17 cellular contexts compared by ENCODE assay signal in the genomic region with DNA sequence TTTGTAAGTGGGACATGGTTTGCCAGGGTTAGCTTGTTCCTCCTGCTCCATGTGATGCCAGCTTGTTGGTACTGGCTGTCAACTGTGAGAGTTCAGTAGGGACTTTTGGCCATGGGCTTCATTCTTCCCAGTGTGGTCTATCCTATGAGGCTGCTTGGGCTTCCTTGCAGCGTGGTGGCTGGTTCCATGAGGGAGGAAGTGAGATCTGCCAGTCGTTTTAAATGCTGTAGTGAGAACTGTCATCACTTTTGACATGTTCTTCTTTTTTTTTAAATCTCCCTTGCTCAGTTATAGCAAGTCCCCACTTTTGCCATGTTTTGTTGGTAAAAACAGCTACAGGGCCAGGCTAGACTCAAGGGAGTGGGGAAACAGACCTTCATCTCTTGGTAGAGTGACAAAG. TPM values are rescaled to one million over a fixed set of nuclear protein-coding genes. Genes with fewer than 3 reads are reported as not detected.
DNase-seq lines count a peak whose midpoint lies in the region; ATAC-seq and TF ChIP-seq lines count a peak whose summit lies in the region.
"Had no signal": no experiment of that assay in that cellular context is flagged by ENCODE, and none has a peak within 500 bp of the region (broad histone marks: within the 10 kb centered on the region; RNA-seq: fewer than 3 reads in every experiment).

No MANE protein-coding gene starts in this region.

- H3K9me2 ChIP-seq in SU-DHL-6 (replicated peaks; ENCODE audit: insufficient read depth, low read length): no peaks in the 10 kb centered on the region

- no TSS peak for BruUV-seq in A673 (replicated peaks; lab: Mats Ljungman, UMichigan)

- CTCF ChIA-PET in HEK293 (lab: Yijun Ruan, JAX): interaction anchor here (0.8 to 4.0 kb wide), 2 partner anchors 12 to 14 kb away, joined by 3 to 24 read pairs; no protein-coding TSS in a partner anchor
- CTCF ChIA-PET in A673 (lab: Charles Lee): no interaction called here

- peaks cover 26% of the 10 kb centered on the region for H3K36me3 Mint-ChIP-seq in T-helper 2 cell treated with Interferon-gamma antibody and Interleukin-4, amounts not matched to agents 5 μg/mL and 100 μg/mL, for 36 hours (ENCODE audit: low read depth)
- peaks cover 60% of the 10 kb centered on the region for H3K36me3 Mint-ChIP-seq in nephron progenitor cell (ENCODE audit: low read depth)
- H3K36me3 Mint-ChIP-seq: CD8-positive, alpha-beta memory T cell had no signal

- intact Hi-C loops in A673 (cut with micrococcal nuclease; ENCODE audit: unreplicated experiment): no loop called here

- H4K20me1 ChIP-seq in SU-DHL-6 (ENCODE audit: low read depth, low read length): peaks cover 40% of the 10 kb centered on the region

- no peaks in the 10 kb centered on the region for H3K9me3 ChIP-seq in HEK293 (ENCODE audit: control insufficient read depth, insufficient read depth, low read depth, low read length)
- no peaks in the 10 kb centered on the region for H3K9me3 ChIP-seq in SU-DHL-6 (ENCODE audit: insufficient read depth, low read length)
- H3K9me3 ChIP-seq in A673 (ENCODE audit: low read depth, low read length, poor library complexity, severe bottlenecking): no peaks in the 10 kb centered on the region
- H3K9me3 ChIP-seq: A549, mucosa of descending colon, pancreas had no signal

- H3K9me3 Mint-ChIP-seq in T-helper 2 cell treated with Interferon-gamma antibody and Interleukin-4, amounts not matched to agents 5 μg/mL and 100 μg/mL, for 36 hours: no peaks in the 10 kb centered on the region
- peaks cover 6% of the 10 kb centered on the region for H3K9me3 Mint-ChIP-seq in nephron progenitor cell
- H3K9me3 Mint-ChIP-seq: CD8-positive, alpha-beta memory T cell; type B pancreatic cell had no signal

- H3K4me2 ChIP-seq in SU-DHL-6 (ENCODE audit: low read depth, low read length, poor library complexity, severe bottlenecking): no peak overlapping the region
- H3K4me2 ChIP-seq: A549 had no signal

- no peak for DNase-seq in T-helper 2 cell treated with Interferon-gamma antibody and Interleukin-4, amounts not matched to agents 5 μg/mL and 100 μg/mL, for 36 hours (ENCODE audit: low spot score)
- DNase-seq in T-helper 2 cell: no peak
- DNase-seq in nephron progenitor cell: no peak
- no peak for DNase-seq in NAMALWA (ENCODE audit: low spot score)
- DNase-seq in A673 (ENCODE audit: low spot score): no peak
- DNase-seq: activated T-cell treated with anti-CD3 and anti-CD28 coated beads, Interleukin-2, amount 50 U/mL, for 48 hours; CD8-positive, alpha-beta memory T cell; DND-41; NCI-H1105 had no signal

- no peak for TF ChIP-seq CTCF in HEK293 (tag by site-specific recombination; IDR thresholded peaks at IDR 0.05)
- no peak for TF ChIP-seq CTCF in SU-DHL-6 (IDR thresholded peaks at IDR 0.05; ENCODE audit: insufficient read depth, low read length, poor library complexity, severe bottlenecking)
- TF ChIP-seq CTCF in nephron progenitor cell (IDR thresholded peaks at IDR 0.05): no peak
- no peak for TF ChIP-seq CTCF in A673 (conservative IDR thresholded peaks at IDR 0.05; ENCODE audit: low read depth, low read length)

- POLR2A ChIA-PET in HEK293 (lab: Yijun Ruan, JAX): no interaction called here
- POLR2A ChIA-PET in A673 (lab: Charles Lee; ENCODE audit: low non-redundant PET): no interaction called here

- H3K4me3 ChIP-seq in HEK293 (ENCODE audit: low read depth, low read length) (no peak overlapping the region), SU-DHL-6 (ENCODE audit: insufficient read depth, low read length, poor library complexity, severe bottlenecking) (no peak overlapping the region), A673 (ENCODE audit: low read depth, low read length, poor library complexity, severe bottlenecking) (no peak overlapping the region)
- H3K4me3 ChIP-seq: A549, mucosa of descending colon, pancreas, skin epidermis had no signal

- no peaks in the 10 kb centered on the region for H3F3A ChIP-seq in SU-DHL-6 (ENCODE audit: insufficient read depth)

- no peak overlapping the region for H3K9ac ChIP-seq in SU-DHL-6 (ENCODE audit: low read length)

- ATAC-seq in GM18868 (IDR thresholded peaks at IDR 0.05; ENCODE audit: unreplicated experiment): no peak
- ATAC-seq: A549, pancreas had no signal

- no peak overlapping the region for H2AFZ ChIP-seq in SU-DHL-6 (ENCODE audit: low read depth, low read length, severe bottlenecking)

- peaks cover 100% of the 10 kb centered on the region for H3K79me2 ChIP-seq in SU-DHL-6 (ENCODE audit: insufficient read depth, low read length)

- H3K36me3 ChIP-seq in HEK293 (ENCODE audit: control insufficient read depth in 2 of 2, insufficient read depth in 1 of 2, low read length in 2 of 2) (no peaks in the 10 kb centered on the region; a peak in 1 of 3 replicates), SU-DHL-6 (ENCODE audit: low read length) (no peaks in the 10 kb centered on the region), A673 (ENCODE audit: insufficient read depth, low read length, poor library complexity, severe bottlenecking) (no peaks in the 10 kb centered on the region)
- H3K36me3 ChIP-seq: pancreas had no signal

- H3K4me1 ChIP-seq in HEK293 (ENCODE audit: control insufficient read depth, insufficient read depth, low read length) (no peaks in the 10 kb centered on the region), A673 (ENCODE audit: insufficient read depth, low read length, poor library complexity, severe bottlenecking) (no peaks in the 10 kb centered on the region)
- H3K4me1 ChIP-seq: A549, pancreas had no signal

- peaks cover 26% of the 10 kb centered on the region for H3K4me1 Mint-ChIP-seq in T-helper 2 cell treated with Interferon-gamma antibody and Interleukin-4, amounts not matched to agents 5 μg/mL and 100 μg/mL, for 36 hours (ENCODE audit: low read depth)
- peaks cover 4% of the 10 kb centered on the region for H3K4me1 Mint-ChIP-seq in nephron progenitor cell

- H3K27ac ChIP-seq in HEK293 (ENCODE audit: extremely low read depth, low read depth, low read length) (peak overlapping the region; percentile 8; the same call in 1 of the 2 replicates), SU-DHL-6 (ENCODE audit: low read depth, low read length) (0 out of 2 replicates have a peak overlapping the region, but pooled peaks have one; percentile 0), A673 (ENCODE audit: low read depth, low read length, poor library complexity, severe bottlenecking) (no peak overlapping the region)
- H3K27ac ChIP-seq: A549, pancreas had no signal

- H3K27ac Mint-ChIP-seq in T-helper 2 cell treated with Interferon-gamma antibody and Interleukin-4, amounts not matched to agents 5 μg/mL and 100 μg/mL, for 36 hours: peak overlapping the region; percentile 74
- peak overlapping the region; percentile 36 for H3K27ac Mint-ChIP-seq in nephron progenitor cell
- H3K27ac Mint-ChIP-seq: type B pancreatic cell had no signal

- H3K4me3 Mint-ChIP-seq in T-helper 2 cell treated with Interferon-gamma antibody and Interleukin-4, amounts not matched to agents 5 μg/mL and 100 μg/mL, for 36 hours: no peak overlapping the region
- H3K4me3 Mint-ChIP-seq in nephron progenitor cell: no peak overlapping the region
- H3K4me3 Mint-ChIP-seq: CD8-positive, alpha-beta memory T cell; type B pancreatic cell had no signal

- H3K27me3 ChIP-seq in SU-DHL-6 (ENCODE audit: low read length): no peaks in the 10 kb centered on the region
- no peaks in the 10 kb centered on the region for H3K27me3 ChIP-seq in A673 (replicated peaks; ENCODE audit: insufficient read depth, low read depth, low read length, poor library complexity)
- H3K27me3 ChIP-seq: pancreas had no signal

- no peaks in the 10 kb centered on the region for H3K27me3 Mint-ChIP-seq in T-helper 2 cell treated with Interferon-gamma antibody and Interleukin-4, amounts not matched to agents 5 μg/mL and 100 μg/mL, for 36 hours (ENCODE audit: low read depth)
- H3K27me3 Mint-ChIP-seq in nephron progenitor cell (ENCODE audit: low read depth, poor library complexity): no peaks in the 10 kb centered on the region
- H3K27me3 Mint-ChIP-seq: CD8-positive, alpha-beta memory T cell; type B pancreatic cell had no signal

TF ChIP-seq in HEK293, 187 proteins besides CTCF, POLR2A, EP300 and RAD21:
- TF ChIP-seq ZBTB17 (tag by site-specific recombination; IDR thresholded peaks at IDR 0.05) (no peak), ZNF791 (tag by site-specific recombination; IDR thresholded peaks at IDR 0.05) (no peak)
TF ChIP-seq in HEK293: peak in this region for 0.

RNA-seq across cellular contexts. Expression of a gene that starts 15.9 kb away (rescaled TPM):
- 227 and 231 TPM in 2 replicates for total RNA-seq in A673 (2021)

RNA-seq across cellular contexts. Expression of a gene that starts 31.1 kb away (rescaled TPM):
- 102 TPM in 2 replicates for total RNA-seq in A673 (2021)
